ENCODE assay signal across 1 cellular context in genomic region chr4:139988863-139989765, GRCh38.
TF ChIP-seq lines count a peak whose summit lies in the region.

No MANE protein-coding gene starts in this region.

TF ChIP-seq in SK-N-SH, 30 proteins besides CTCF, POLR2A, EP300 and RAD21 (continued from another document):
- no peak for TF ChIP-seq TAF1 (IDR thresholded peaks at IDR 0.05; ENCODE audit: borderline replicate concordance, low read depth, low read length)
- TF ChIP-seq SIN3A (IDR thresholded peaks at IDR 0.05; ENCODE audit: borderline replicate concordance, low read depth, low read length): no peak
- 0 out of 2 replicates have a peak, but pooled peaks have one; percentile 21 for TF ChIP-seq REST (IDR thresholded peaks at IDR 0.05; ENCODE audit: low read depth, low read length)
TF ChIP-seq in SK-N-SH: peak in this region for 11.
